Comparison of ENCODE assay signal across 23 cellular contexts in the genomic region with DNA sequence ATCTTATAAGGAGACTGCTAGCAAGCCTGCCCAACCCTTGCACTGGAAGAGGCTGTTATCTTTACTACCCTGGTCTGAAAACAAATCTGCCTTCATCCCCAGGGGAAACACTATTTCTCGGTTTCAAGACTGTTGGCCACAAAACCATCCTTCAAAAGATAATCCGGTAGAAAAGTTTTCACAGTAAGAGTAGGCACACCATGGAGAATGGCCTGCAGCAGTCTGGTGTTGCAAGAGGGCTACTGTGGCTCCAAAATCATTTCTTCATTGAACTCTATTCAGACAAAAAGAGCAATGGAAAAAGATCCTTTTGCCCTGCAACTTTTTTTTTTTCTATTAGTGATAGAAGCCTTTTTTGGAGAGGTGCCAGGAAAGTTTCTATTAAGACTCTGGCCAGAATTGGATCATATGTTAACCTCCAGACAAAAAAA.
A peak's percentile ranks its signal among the peaks of the same experiment; 100 is the strongest.
DNase-seq lines count a peak whose midpoint lies in the region; ATAC-seq and TF ChIP-seq lines count a peak whose summit lies in the region.
"Had no signal": no experiment of that assay in that cellular context is flagged by ENCODE, and none has a peak within 500 bp of the region (broad histone marks: within the 10 kb centered on the region; RNA-seq: fewer than 3 reads in every experiment).

No MANE protein-coding gene starts in this region.

- H4K20me1 ChIP-seq in BLaER1: no peaks in the 10 kb centered on the region

- intact Hi-C loops in dorsolateral prefrontal cortex (cut with DNase I): loop anchor here in 1 of 2 donors (10.0 kb wide), 2 partner anchors 135 to 275 kb away; no protein-coding TSS in a partner anchor

- POLR2A ChIA-PET in HEK293 (lab: Yijun Ruan, JAX): no interaction called here

- no peak for ATAC-seq in GM19395 (IDR thresholded peaks at IDR 0.05; ENCODE audit: unreplicated experiment)
- ATAC-seq: left lung had no signal

- CTCF ChIA-PET in HEK293 (lab: Yijun Ruan, JAX): interaction anchor here (0.7 to 11.7 kb wide), 3 partner anchors 65 to 200 kb away, joined by 3 to 258 read pairs (median 3); no protein-coding TSS in a partner anchor

- in situ Hi-C loops in SK-MEL-5 (cut with HindIII; ENCODE audit: low pct_unique_long_range_greater_than_20kb, low sequenced_read_pairs): no loop called here

- H3K27ac ChIP-seq in BLaER1 (no peak overlapping the region), HEK293 (ENCODE audit: extremely low read depth, low read depth, low read length) (no peak overlapping the region), dorsolateral prefrontal cortex (no peak overlapping the region)
- H3K27ac ChIP-seq: esophagus squamous epithelium, left lung, neural progenitor cell, SJSA1, tibial artery had no signal

- H3K4me1 ChIP-seq in BLaER1 (peaks cover 14% of the 10 kb centered on the region), HEK293 (ENCODE audit: control insufficient read depth, insufficient read depth, low read length) (peaks cover 23% of the 10 kb centered on the region)
- H3K4me1 ChIP-seq: left lung, neural progenitor cell, tibial artery had no signal

- H3K9ac ChIP-seq in BLaER1: no peak overlapping the region
- H3K9ac ChIP-seq: neural progenitor cell had no signal

- peak overlapping the region; percentile 49 for H3K4me2 ChIP-seq in BLaER1
- H3K4me2 ChIP-seq: neural progenitor cell had no signal

- no peak overlapping the region for H3K4me3 ChIP-seq in BLaER1
- no peak overlapping the region for H3K4me3 ChIP-seq in HEK293 (ENCODE audit: low read depth, low read length)
- no peak overlapping the region for H3K4me3 ChIP-seq in fibroblast of mammary gland (ENCODE audit: control insufficient read depth, low read depth, low read length)
- no peak overlapping the region for H3K4me3 ChIP-seq in dorsolateral prefrontal cortex
- H3K4me3 ChIP-seq: esophagus squamous epithelium, left lung, neural progenitor cell, SJSA1, tibial artery had no signal

- DNase-seq in SK-MEL-5 (ENCODE audit: low read depth, low spot score): peak; percentile 82
- peak; percentile 47 for DNase-seq in fibroblast of mammary gland (ENCODE audit: low read depth)
- DNase-seq in superior temporal gyrus (ENCODE audit: extremely low spot score): no peak
- no peak for DNase-seq in dorsolateral prefrontal cortex
- DNase-seq in putamen (ENCODE audit: low spot score): no peak
- DNase-seq: activated B cell treated with CpG ODN at 0.5 μM for 24 hours; activated CD4-positive, alpha-beta memory T cell treated with anti-CD3 and anti-CD28 coated beads, Interleukin-2, amount 10 ng/mL, durations not matched to agents 7 days and 5 days; amygdala; CD4-positive, CD25-positive, alpha-beta regulatory T cell; central memory CD4-positive, alpha-beta T cell; effector CD8-positive, alpha-beta T cell; esophagus squamous epithelium; GF-D8; Kasumi-1; left lung; stimulated activated CD4-positive, alpha-beta T cell treated with anti-CD3 and anti-CD28 coated beads, Interleukin-1b, Interleukin-23, amount 100 ng/mL, for 48 hours; stimulated activated naive CD4-positive, alpha-beta T cell; tibial artery had no signal

- H3K36me3 ChIP-seq in BLaER1: no peaks in the 10 kb centered on the region
- no peaks in the 10 kb centered on the region for H3K36me3 ChIP-seq in HEK293 (ENCODE audit: control insufficient read depth in 2 of 2, insufficient read depth in 1 of 2, low read length in 2 of 2)
- H3K36me3 ChIP-seq: esophagus squamous epithelium, left lung, neural progenitor cell, tibial artery had no signal

- H3K9me3 ChIP-seq in BLaER1: no peaks in the 10 kb centered on the region
- no peaks in the 10 kb centered on the region for H3K9me3 ChIP-seq in HEK293 (ENCODE audit: control insufficient read depth, insufficient read depth, low read depth, low read length)
- H3K9me3 ChIP-seq: esophagus squamous epithelium, left lung, SJSA1, tibial artery had no signal

- TF ChIP-seq CTCF in HEK293 (tag by site-specific recombination; IDR thresholded peaks at IDR 0.05): no peak
- no peak for TF ChIP-seq CTCF in fibroblast of mammary gland (conservative IDR thresholded peaks at IDR 0.05; ENCODE audit: control insufficient read depth, insufficient read depth, low read depth, low read length)
- no peak for TF ChIP-seq CTCF in dorsolateral prefrontal cortex (IDR thresholded peaks at IDR 0.05 in 54 of 56, conservative IDR thresholded peaks at IDR 0.05 in 2 of 56; ENCODE audit: low read depth in 1 of 56, partially characterized antibody in 56 of 56)

- H3K27me3 ChIP-seq in BLaER1 (no peaks in the 10 kb centered on the region), dorsolateral prefrontal cortex (peaks cover 0 to 7% (median 0%) of the 10 kb centered on the region in 45 donors)
- H3K27me3 ChIP-seq: esophagus squamous epithelium, left lung, neural progenitor cell, SJSA1, tibial artery had no signal

TF ChIP-seq in HEK293, 187 proteins besides CTCF, POLR2A, EP300 and RAD21 (continues in another document):
- TF ChIP-seq ZNF610 (tag by site-specific recombination; IDR thresholded peaks at IDR 0.05; ENCODE audit: borderline replicate concordance) (no peak), ZXDB (tag by site-specific recombination; IDR thresholded peaks at IDR 0.05) (peak; percentile 61), PRDM4 (tag by site-specific recombination; IDR thresholded peaks at IDR 0.05) (peak; percentile 69), KLF10 (tag by site-specific recombination; IDR thresholded peaks at IDR 0.05) (no peak), ZBTB20 (tag by site-specific recombination; IDR thresholded peaks at IDR 0.05) (no peak), MYNN (tag by site-specific recombination; IDR thresholded peaks at IDR 0.05; ENCODE audit: borderline replicate concordance) (no peak), ZSCAN30 (tag by site-specific recombination; IDR thresholded peaks at IDR 0.05) (0 out of 2 replicates have a peak, but pooled peaks have one; percentile 28), OSR2 (tag by site-specific recombination; IDR thresholded peaks at IDR 0.05) (peak; percentile 54; the same call in 1 of the 2 replicates), ZNF449 (tag by site-specific recombination; IDR thresholded peaks at IDR 0.05) (peak; percentile 37; the same call in 1 of the 2 replicates), ZNF366 (tag by site-specific recombination; conservative IDR thresholded peaks at IDR 0.05) (no peak), FEZF1 (tag by site-specific recombination; IDR thresholded peaks at IDR 0.05) (peak; percentile 60; the same call in 1 of the 2 replicates)
- TF ChIP-seq, protein P1, sequence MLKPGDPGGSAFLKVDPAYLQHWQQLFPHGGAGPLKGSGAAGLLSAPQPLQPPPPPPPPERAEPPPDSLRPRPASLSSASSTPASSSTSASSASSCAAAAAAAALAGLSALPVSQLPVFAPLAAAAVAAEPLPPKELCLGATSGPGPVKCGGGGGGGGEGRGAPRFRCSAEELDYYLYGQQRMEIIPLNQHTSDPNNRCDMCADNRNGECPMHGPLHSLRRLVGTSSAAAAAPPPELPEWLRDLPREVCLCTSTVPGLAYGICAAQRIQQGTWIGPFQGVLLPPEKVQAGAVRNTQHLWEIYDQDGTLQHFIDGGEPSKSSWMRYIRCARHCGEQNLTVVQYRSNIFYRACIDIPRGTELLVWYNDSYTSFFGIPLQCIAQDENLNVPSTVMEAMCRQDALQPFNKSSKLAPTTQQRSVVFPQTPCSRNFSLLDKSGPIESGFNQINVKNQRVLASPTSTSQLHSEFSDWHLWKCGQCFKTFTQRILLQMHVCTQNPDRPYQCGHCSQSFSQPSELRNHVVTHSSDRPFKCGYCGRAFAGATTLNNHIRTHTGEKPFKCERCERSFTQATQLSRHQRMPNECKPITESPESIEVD (tag by site-specific recombination; IDR thresholded peaks at IDR 0.05): peak; percentile 80
- TF ChIP-seq, protein P2, sequence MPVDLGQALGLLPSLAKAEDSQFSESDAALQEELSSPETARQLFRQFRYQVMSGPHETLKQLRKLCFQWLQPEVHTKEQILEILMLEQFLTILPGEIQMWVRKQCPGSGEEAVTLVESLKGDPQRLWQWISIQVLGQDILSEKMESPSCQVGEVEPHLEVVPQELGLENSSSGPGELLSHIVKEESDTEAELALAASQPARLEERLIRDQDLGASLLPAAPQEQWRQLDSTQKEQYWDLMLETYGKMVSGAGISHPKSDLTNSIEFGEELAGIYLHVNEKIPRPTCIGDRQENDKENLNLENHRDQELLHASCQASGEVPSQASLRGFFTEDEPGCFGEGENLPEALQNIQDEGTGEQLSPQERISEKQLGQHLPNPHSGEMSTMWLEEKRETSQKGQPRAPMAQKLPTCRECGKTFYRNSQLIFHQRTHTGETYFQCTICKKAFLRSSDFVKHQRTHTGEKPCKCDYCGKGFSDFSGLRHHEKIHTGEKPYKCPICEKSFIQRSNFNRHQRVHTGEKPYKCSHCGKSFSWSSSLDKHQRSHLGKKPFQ (tag by site-specific recombination; IDR thresholded peaks at IDR 0.05): 0 out of 2 replicates have a peak, but pooled peaks have one; percentile 23

Comparison
In these comparisons a context has a peak if more than half of its experiments do, and no peak if none do; other contexts are left out.
1. DNase-seq: peak in SK-MEL-5 (single experiment) and fibroblast of mammary gland (single experiment); none in superior temporal gyrus (single experiment), dorsolateral prefrontal cortex (0 of 10) and putamen (single experiment).